Comparison of ENCODE assay signal across 7 cellular contexts in genomic region chr19:48501961-48502719, GRCh38. TPM values are rescaled to one million over a fixed set of nuclear protein-coding genes. Genes with fewer than 3 reads are reported as not detected.
A peak's percentile ranks its signal among the peaks of the same experiment; 100 is the strongest.
DNase-seq lines count a peak whose midpoint lies in the region; ATAC-seq and TF ChIP-seq lines count a peak whose summit lies in the region.
"Had no signal": no experiment of that assay in that cellular context is flagged by ENCODE, and none has a peak within 500 bp of the region (broad histone marks: within the 10 kb centered on the region; RNA-seq: fewer than 3 reads in every experiment).

No MANE protein-coding gene starts in this region.

- peak overlapping the region; percentile 63 for H3K4me3 Mint-ChIP-seq in activated B cell treated with CpG ODN at 0.5 μM for 24 hours
- peak overlapping the region; percentile 50 for H3K4me3 Mint-ChIP-seq in stimulated activated memory B cell treated with anti-CD40 and anti-IgM and Interleukin-4, amounts not matched to agents 10 μg/mL and 1 μg/mL and 100 μg/mL, for 72 hours

- ATAC-seq in activated B cell treated with CpG ODN at 0.5 μM for 24 hours (ENCODE audit: low read depth): peak; percentile 80
- peak; percentile 79 for ATAC-seq in stimulated activated memory B cell treated with anti-CD40 and anti-IgM and Interleukin-4, amounts not matched to agents 10 μg/mL and 1 μg/mL and 100 μg/mL, for 72 hours
- ATAC-seq in HG02678 (IDR thresholded peaks at IDR 0.05; ENCODE audit: unreplicated experiment): no peak

- intact Hi-C loops in activated B cell treated with CpG ODN at 0.5 μM for 24 hours (cut with micrococcal nuclease): loop anchor here (1.0 kb wide), 2 partner anchors 11 kb away; no protein-coding TSS in a partner anchor

- peaks cover 11% of the 10 kb centered on the region for H3K27me3 Mint-ChIP-seq in activated B cell treated with CpG ODN at 0.5 μM for 24 hours
- peaks cover 40% of the 10 kb centered on the region for H3K27me3 Mint-ChIP-seq in stimulated activated memory B cell treated with anti-CD40 and anti-IgM and Interleukin-4, amounts not matched to agents 10 μg/mL and 1 μg/mL and 100 μg/mL, for 72 hours

- no peaks in the 10 kb centered on the region for H3K36me3 Mint-ChIP-seq in activated B cell treated with CpG ODN at 0.5 μM for 24 hours (ENCODE audit: low read depth)
- no peaks in the 10 kb centered on the region for H3K36me3 Mint-ChIP-seq in stimulated activated memory B cell treated with anti-CD40 and anti-IgM and Interleukin-4, amounts not matched to agents 10 μg/mL and 1 μg/mL and 100 μg/mL, for 72 hours

- CTCF ChIA-PET in activated B cell treated with CpG ODN at 0.5 μM for 24 hours (lab: Charles Lee): interaction anchor here (0.7 kb wide), 1 partner anchor 11 kb away, joined by 3 read pairs; no protein-coding TSS in a partner anchor

- no peak overlapping the region for H3K27ac Mint-ChIP-seq in activated B cell treated with CpG ODN at 0.5 μM for 24 hours
- peak overlapping the region; percentile 46 for H3K27ac Mint-ChIP-seq in stimulated activated memory B cell treated with anti-CD40 and anti-IgM and Interleukin-4, amounts not matched to agents 10 μg/mL and 1 μg/mL and 100 μg/mL, for 72 hours

- POLR2A ChIA-PET in activated B cell treated with CpG ODN at 0.5 μM for 24 hours (lab: Charles Lee): interaction anchor here (0.5 to 1.5 kb wide), 9 partner anchors 9 to 1389 kb away, joined by 3 to 11 read pairs (median 3); partner anchors contain the start of genes RPL18, SPHK2 and ZC3H4

- H3K9me3 Mint-ChIP-seq in activated B cell treated with CpG ODN at 0.5 μM for 24 hours: no peaks in the 10 kb centered on the region
- peaks cover 3% of the 10 kb centered on the region for H3K9me3 Mint-ChIP-seq in stimulated activated memory B cell treated with anti-CD40 and anti-IgM and Interleukin-4, amounts not matched to agents 10 μg/mL and 1 μg/mL and 100 μg/mL, for 72 hours

- peaks cover 24% of the 10 kb centered on the region for H3K4me1 Mint-ChIP-seq in activated B cell treated with CpG ODN at 0.5 μM for 24 hours
- H3K4me1 Mint-ChIP-seq in stimulated activated memory B cell treated with anti-CD40 and anti-IgM and Interleukin-4, amounts not matched to agents 10 μg/mL and 1 μg/mL and 100 μg/mL, for 72 hours: peaks cover 43% of the 10 kb centered on the region

- DNase-seq in DMS153 (lab: John Stamatoyannopoulos, UW) (peak; percentile 95), NCI-H1436 (lab: John Stamatoyannopoulos, UW) (peak; percentile 100), activated B cell treated with CpG ODN at 0.5 μM for 24 hours (peak; percentile 63), glomerular visceral epithelial cell (ENCODE audit: extremely low spot score) (peak; percentile 69)

- no peak for TF ChIP-seq CTCF in activated B cell treated with CpG ODN at 0.5 μM for 24 hours (IDR thresholded peaks at IDR 0.05)

RNA-seq across cellular contexts. Expression of gene LMTK3, which starts 9.5 kb away (rescaled TPM):
- 0.60 and 0.66 TPM in 2 replicates for total RNA-seq in activated B cell treated with CpG ODN at 0.5 μM for 24 hours
- total RNA-seq: skeletal muscle tissue had no signal

RNA-seq across cellular contexts. Expression of gene CYTH2, which starts 33.0 kb away (rescaled TPM):
- total RNA-seq in activated B cell treated with CpG ODN at 0.5 μM for 24 hours: 35.6 and 40.5 TPM in 2 replicates

RNA-seq across cellular contexts. Expression of gene KCNJ14, which starts 46.8 kb away (rescaled TPM):
- total RNA-seq in activated B cell treated with CpG ODN at 0.5 μM for 24 hours: 1.7 and 2.2 TPM in 2 replicates

RNA-seq across cellular contexts. Expression of gene SULT2B1, which starts 49.8 kb away (rescaled TPM):
- not detected in 2 replicates for total RNA-seq in activated B cell treated with CpG ODN at 0.5 μM for 24 hours
- total RNA-seq: skeletal muscle tissue had no signal

RNA-seq across cellular contexts. Expression of gene GRWD1, which starts 56.4 kb away (rescaled TPM):
- total RNA-seq in activated B cell treated with CpG ODN at 0.5 μM for 24 hours: 63.4 and 71.4 TPM in 2 replicates
